ENCODE assay signal across 27 cellular contexts in the genomic region with DNA sequence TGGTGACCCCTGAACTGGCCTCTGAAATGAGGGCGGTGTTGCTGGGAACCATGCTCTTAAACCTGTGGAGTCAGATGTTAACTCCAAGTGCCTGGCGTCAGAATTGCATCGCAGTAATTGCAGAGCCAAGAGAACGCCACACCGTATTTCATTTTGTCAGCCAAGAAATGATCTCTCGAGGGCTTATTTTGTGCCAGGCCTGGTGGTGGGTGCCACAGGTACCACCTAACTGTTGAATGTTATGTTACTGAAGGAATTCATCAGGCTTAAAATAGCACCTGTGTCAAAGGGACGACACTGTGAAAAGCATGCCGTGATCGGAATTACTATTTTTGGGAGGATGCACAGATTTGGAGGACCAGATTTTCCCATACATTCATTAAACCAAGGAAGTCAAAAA.
"Had no signal": no experiment of that assay in that cellular context is flagged by ENCODE, and none has a peak within 500 bp of the region (broad histone marks: within the 10 kb centered on the region; RNA-seq: fewer than 3 reads in every experiment).

No MANE protein-coding gene starts in this region.

- H3K9me3 ChIP-seq: colonic mucosa, gastrocnemius medialis had no signal

- H3K27ac ChIP-seq: colonic mucosa, coronary artery, dorsolateral prefrontal cortex, epithelial cell of prostate, esophagus muscularis mucosa, esophagus squamous epithelium, foreskin keratinocyte, gastrocnemius medialis, gastroesophageal sphincter, heart left ventricle, heart right ventricle had no signal

- FAIRE-seq: colon, endometrium, endothelial cell of umbilical vein, frontal cortex had no signal

- DNase-seq: colonic mucosa; cortex of kidney; dermis blood vessel endothelial cell; dorsolateral prefrontal cortex; effector CD4-positive, alpha-beta T cell; effector CD8-positive, alpha-beta T cell; effector memory CD4-positive, alpha-beta T cell; effector memory CD8-positive, alpha-beta T cell; endodermal cell; erythroblast; esophagus squamous epithelium; foreskin fibroblast; foreskin keratinocyte; foreskin melanocyte; gastrocnemius medialis; glutamatergic neuron; head of caudate nucleus; heart left ventricle; heart right ventricle had no signal

- H3K36me3 ChIP-seq: colonic mucosa, esophagus muscularis mucosa, esophagus squamous epithelium, gastrocnemius medialis, gastroesophageal sphincter, heart left ventricle, heart right ventricle had no signal

- H3K4me3 ChIP-seq: colonic mucosa, coronary artery, dorsolateral prefrontal cortex, esophagus muscularis mucosa, esophagus squamous epithelium, gastrocnemius medialis, gastroesophageal sphincter, heart left ventricle, heart right ventricle had no signal

- H3K4me1 ChIP-seq: colonic mucosa, esophagus muscularis mucosa, esophagus squamous epithelium, foreskin keratinocyte, gastrocnemius medialis, gastroesophageal sphincter, heart left ventricle, heart right ventricle had no signal
